ENCODE assay signal across 28 cellular contexts in the genomic region with DNA sequence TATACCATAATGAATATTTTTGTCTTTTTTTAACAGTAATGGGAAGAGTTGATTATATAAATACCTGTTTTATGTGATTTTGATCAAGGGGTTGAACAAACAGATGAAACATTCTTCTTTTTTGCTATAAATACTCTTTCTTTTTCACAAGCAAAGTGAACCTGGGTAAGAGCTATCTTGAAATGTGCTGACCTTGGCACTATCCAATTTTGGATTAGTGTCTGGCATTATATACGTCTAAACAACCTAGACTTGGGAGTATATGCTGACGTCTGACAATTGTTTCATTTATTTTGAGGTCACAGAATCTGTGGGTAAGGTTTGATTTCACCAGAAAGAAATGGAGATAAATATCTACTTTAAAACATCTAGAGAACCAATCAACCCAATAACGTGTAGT.
"Had no signal": no experiment of that assay in that cellular context is flagged by ENCODE, and none has a peak within 500 bp of the region (broad histone marks: within the 10 kb centered on the region; RNA-seq: fewer than 3 reads in every experiment).

No MANE protein-coding gene starts in this region.

- FAIRE-seq: islet of Langerhans, kidney, pancreas had no signal

- DNase-seq: hippocampal formation; immature natural killer cell; kidney; left ventricle myocardium inferior; mesendoderm; naive B cell; natural killer cell; nephron progenitor cell; pancreas; posterior cingulate gyrus; retina; right cardiac atrium; stimulated activated CD4-positive, alpha-beta T cell treated with anti-CD3 and anti-CD28 coated beads, Interleukin-1b, Interleukin-23, amount 100 ng/mL, for 48 hours; stimulated activated CD4-positive, alpha-beta T cell treated with anti-CD3 and anti-CD28 coated beads, Interleukin-2, amount 100 ng/mL, for 48 hours; stimulated activated CD4-positive, alpha-beta T cell treated with anti-CD3 and anti-CD28 coated beads, Interleukin-4, amount 100 ng/mL, for 4 hours; stimulated activated CD8-positive, alpha-beta memory T cell treated with anti-CD3 and anti-CD28 coated beads, Interleukin-4, amount 100 ng/mL, for 48 hours; stimulated activated naive CD4-positive, alpha-beta T cell treated with Interleukin-2 at 50 U/mL for 16 hours; stimulated activated naive CD8-positive, alpha-beta T cell treated with anti-CD3 and anti-CD28 coated beads, Interleukin-15, amount 100 ng/mL, for 72 hours; substantia nigra; uterus had no signal

- ATAC-seq: natural killer cell; pancreas; right cardiac atrium; stimulated activated memory B cell treated with anti-CD40 and anti-IgM and Interleukin-4, amounts not matched to agents 10 μg/mL and 1 μg/mL and 100 μg/mL, for 72 hours; stimulated activated naive CD8-positive, alpha-beta T cell treated with anti-CD3 and anti-CD28 coated beads, Interleukin-15, amount 100 ng/mL, for 72 hours had no signal

- H3K9me3 Mint-ChIP-seq: nephron progenitor cell, type B pancreatic cell had no signal

- H3K4me1 Mint-ChIP-seq: immature natural killer cell; mesothelial cell of epicardium; naive B cell; natural killer cell; stimulated activated memory B cell treated with anti-CD40 and anti-IgM and Interleukin-4, amounts not matched to agents 10 μg/mL and 1 μg/mL and 100 μg/mL, for 72 hours; stimulated activated naive CD8-positive, alpha-beta T cell treated with anti-CD3 and anti-CD28 coated beads, Interleukin-15, amount 100 ng/mL, for 72 hours had no signal

- H3K27ac ChIP-seq: left ventricle myocardium inferior, pancreas, prostate gland, tibial nerve, uterus had no signal

- H3K4me3 Mint-ChIP-seq: immature natural killer cell; mesothelial cell of epicardium; naive B cell; natural killer cell; nephron progenitor cell; stimulated activated memory B cell treated with anti-CD40 and anti-IgM and Interleukin-4, amounts not matched to agents 10 μg/mL and 1 μg/mL and 100 μg/mL, for 72 hours; stimulated activated naive CD8-positive, alpha-beta T cell treated with anti-CD3 and anti-CD28 coated beads, Interleukin-15, amount 100 ng/mL, for 72 hours; type B pancreatic cell had no signal

- H3K4me1 ChIP-seq: left ventricle myocardium inferior, pancreas, prostate gland, tibial nerve, uterus had no signal

- H3K27me3 ChIP-seq: pancreas, tibial nerve, uterus had no signal

- H3K4me3 ChIP-seq: left ventricle myocardium inferior, lung, pancreas, prostate gland, smooth muscle cell, tibial nerve, uterus had no signal

- H3K4me2 ChIP-seq: smooth muscle cell had no signal

- H3K36me3 Mint-ChIP-seq: immature natural killer cell; mesothelial cell of epicardium; naive B cell; stimulated activated memory B cell treated with anti-CD40 and anti-IgM and Interleukin-4, amounts not matched to agents 10 μg/mL and 1 μg/mL and 100 μg/mL, for 72 hours; type B pancreatic cell had no signal

- H3K27me3 Mint-ChIP-seq: naive B cell; stimulated activated memory B cell treated with anti-CD40 and anti-IgM and Interleukin-4, amounts not matched to agents 10 μg/mL and 1 μg/mL and 100 μg/mL, for 72 hours; stimulated activated naive CD8-positive, alpha-beta T cell treated with anti-CD3 and anti-CD28 coated beads, Interleukin-15, amount 100 ng/mL, for 72 hours; type B pancreatic cell had no signal

- H3K27ac Mint-ChIP-seq: immature natural killer cell; mesothelial cell of epicardium; naive B cell; natural killer cell; nephron progenitor cell; stimulated activated memory B cell treated with anti-CD40 and anti-IgM and Interleukin-4, amounts not matched to agents 10 μg/mL and 1 μg/mL and 100 μg/mL, for 72 hours; stimulated activated naive CD8-positive, alpha-beta T cell treated with anti-CD3 and anti-CD28 coated beads, Interleukin-15, amount 100 ng/mL, for 72 hours; type B pancreatic cell had no signal

- H3K9me3 ChIP-seq: pancreas, prostate gland, tibial nerve, uterus had no signal

- H3K36me3 ChIP-seq: left ventricle myocardium inferior, pancreas, prostate gland, tibial nerve, uterus had no signal
